ENCODE assay signal across 23 cellular contexts in genomic region chr16:16086653-16087446, GRCh38.
DNase-seq lines count a peak whose midpoint lies in the region; ATAC-seq and TF ChIP-seq lines count a peak whose summit lies in the region.
"Had no signal": no experiment of that assay in that cellular context is flagged by ENCODE, and none has a peak within 500 bp of the region (broad histone marks: within the 10 kb centered on the region; RNA-seq: fewer than 3 reads in every experiment).

No MANE protein-coding gene starts in this region.

- H3K27ac ChIP-seq in coronary artery = peak overlapping the region; percentile 63 to 81
- H3K27ac ChIP-seq in prostate gland = peak overlapping the region; percentile 67 to 68
- H3K27ac ChIP-seq in uterus = peak overlapping the region; percentile 71 to 80
- H3K27ac ChIP-seq: hepatocyte, left ventricle myocardium inferior, ovary, right atrium auricular region had no signal

- H3K9me3 ChIP-seq in prostate gland (no peaks in the 10 kb centered on the region), uterus (no peaks in the 10 kb centered on the region)
- H3K9me3 ChIP-seq: ovary had no signal

- DNase-seq in NCI-H2171 treated with DMSO at 0.1 percent for 48 hours (lab: John Stamatoyannopoulos, UW) = peak; percentile 42
- DNase-seq in coronary artery (ENCODE audit: low spot score) = no peak
- peak; percentile 46 for DNase-seq in prostate gland (ENCODE audit: low spot score)
- peak; percentile 50 to 64 for DNase-seq in uterus
- DNase-seq in stimulated activated CD4-positive, alpha-beta T cell treated with anti-CD3 and anti-CD28 coated beads, Interleukin-4, amount 100 ng/mL, for 4 hours = no peak
- DNase-seq: activated CD4-positive, alpha-beta T cell treated with anti-CD3 and anti-CD28 coated beads for 48 hours; activated CD8-positive, alpha-beta memory T cell treated with anti-CD3 and anti-CD28 coated beads, Interleukin-2, amount 10 ng/mL, durations not matched to agents 7 days and 5 days; CD4-positive, alpha-beta memory T cell; effector CD4-positive, alpha-beta T cell; H7; left ventricle myocardium inferior; naive thymus-derived CD4-positive, alpha-beta T cell; NCI-H1105; NCI-H2029 treated with DMSO at 0.1 percent for 48 hours; NCI-H345; NCI-H774; ovary; substantia nigra had no signal

- H3K36me3 ChIP-seq in prostate gland (peaks cover 15 to 19% of the 10 kb centered on the region in 2 donors), uterus (no peaks in the 10 kb centered on the region)

- 30% methylated on average over 18 of the region's 18 CpGs for WGBS in prostate gland

- no peak for ATAC-seq in HG02840 (IDR thresholded peaks at IDR 0.05; ENCODE audit: low FRiP score, unreplicated experiment)
- no peak for ATAC-seq in HG02938 (IDR thresholded peaks at IDR 0.05; ENCODE audit: unreplicated experiment)
- ATAC-seq: activated CD8-positive, alpha-beta memory T cell treated with anti-CD3 and anti-CD28 coated beads, Interleukin-2, amount 10 ng/mL, durations not matched to agents 7 days and 5 days; naive thymus-derived CD4-positive, alpha-beta T cell; SK-N-SH treated with all-trans-retinoic acid at 6 μM for 48 hours had no signal

- intact Hi-C loops in prostate gland (cut with DNase I) (no loop called here), uterus (cut with DNase I; ENCODE audit: low total_unique reads) (no loop called here)

- no peak for TF ChIP-seq POLR2A in prostate gland (IDR thresholded peaks at IDR 0.05)
- no peak for TF ChIP-seq POLR2A in uterus (IDR thresholded peaks at IDR 0.05)

- H3K4me3 ChIP-seq in coronary artery (no peak overlapping the region), prostate gland (no peak overlapping the region), uterus (no peak overlapping the region)
- H3K4me3 ChIP-seq: hepatocyte, left ventricle myocardium inferior, ovary, right atrium auricular region had no signal

- no peaks in the 10 kb centered on the region for H3K27me3 ChIP-seq in prostate gland (replicated peaks; ENCODE audit: insufficient read depth)
- no peaks in the 10 kb centered on the region for H3K27me3 ChIP-seq in uterus
- H3K27me3 ChIP-seq: hepatocyte, ovary, right atrium auricular region had no signal

- no peak for TF ChIP-seq CTCF in coronary artery (IDR thresholded peaks at IDR 0.05)
- TF ChIP-seq CTCF in prostate gland (IDR thresholded peaks at IDR 0.05) = no peak
- no peak for TF ChIP-seq CTCF in uterus (IDR thresholded peaks at IDR 0.05)

- no peaks in the 10 kb centered on the region for H3K4me1 ChIP-seq in prostate gland (replicated peaks)
- peaks cover 0 to 10% of the 10 kb centered on the region in 2 donors for H3K4me1 ChIP-seq in uterus

Comparison
In these comparisons a context has a peak if more than half of its experiments do, and no peak if none do; other contexts are left out.
1. DNase-seq: peak in NCI-H2171 treated with DMSO at 0.1 percent for 48 hours (single experiment), prostate gland (single experiment) and uterus (2 of 2); none in coronary artery (single experiment) and stimulated activated CD4-positive, alpha-beta T cell treated with anti-CD3 and anti-CD28 coated beads, Interleukin-4, amount 100 ng/mL, for 4 hours (0 of 2).
2. Peak in every context shown above with its lines, with median percentiles within 50 percentile points of each other: H3K27ac ChIP-seq.